Comparison of ENCODE assay signal across 10 cellular contexts in the genomic region with DNA sequence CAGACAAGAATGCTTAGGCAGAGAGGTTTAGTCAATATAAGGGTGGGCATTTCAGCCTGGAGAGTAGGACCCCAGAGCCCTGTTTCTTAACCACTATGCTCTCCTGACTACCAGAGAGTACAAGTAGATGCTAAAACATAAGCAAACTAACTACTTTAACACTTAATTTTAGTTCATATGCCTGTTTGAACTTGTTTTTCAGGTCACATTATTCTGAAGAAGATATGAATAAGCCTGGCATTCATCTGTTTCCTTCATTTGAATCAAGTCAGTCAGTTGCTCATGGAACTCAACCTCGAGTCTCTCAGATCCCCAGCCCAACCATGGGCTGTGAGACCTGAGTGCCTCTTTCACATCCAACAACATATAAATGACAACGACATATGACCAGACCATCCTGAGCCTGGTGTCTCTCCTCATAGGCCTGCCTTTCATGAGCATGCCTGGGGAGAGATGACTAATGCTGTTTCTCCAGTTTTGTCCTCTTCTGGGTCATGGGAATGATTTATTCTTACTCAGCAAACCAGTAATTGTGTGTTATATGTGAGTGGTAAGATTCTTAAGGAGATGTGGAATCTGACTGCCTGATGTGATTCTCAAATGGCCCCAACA.
DNase-seq lines count a peak whose midpoint lies in the region; ATAC-seq and TF ChIP-seq lines count a peak whose summit lies in the region.
"Had no signal": no experiment of that assay in that cellular context is flagged by ENCODE, and none has a peak within 500 bp of the region (broad histone marks: within the 10 kb centered on the region; RNA-seq: fewer than 3 reads in every experiment).

No MANE protein-coding gene starts in this region.

- H3K36me3 Mint-ChIP-seq in activated naive CD4-positive, alpha-beta T cell treated with anti-CD3 and anti-CD28 coated beads, Interleukin-2, amount 10 ng/mL, durations not matched to agents 7 days and 5 days: peaks cover 74% of the 10 kb centered on the region

- TF ChIP-seq CTCF in foreskin fibroblast (IDR thresholded peaks at IDR 0.05; ENCODE audit: low read depth, low read length) (no peak), GM20000 (IDR thresholded peaks at IDR 0.05; ENCODE audit: extremely low read depth, missing control alignments) (no peak)

- peaks cover 79% of the 10 kb centered on the region for H3K4me1 Mint-ChIP-seq in activated naive CD4-positive, alpha-beta T cell treated with anti-CD3 and anti-CD28 coated beads, Interleukin-2, amount 10 ng/mL, durations not matched to agents 7 days and 5 days

- peaks cover 60% of the 10 kb centered on the region for H3K9me3 Mint-ChIP-seq in activated naive CD4-positive, alpha-beta T cell treated with anti-CD3 and anti-CD28 coated beads, Interleukin-2, amount 10 ng/mL, durations not matched to agents 7 days and 5 days

- H3K4me3 Mint-ChIP-seq in activated naive CD4-positive, alpha-beta T cell treated with anti-CD3 and anti-CD28 coated beads, Interleukin-2, amount 10 ng/mL, durations not matched to agents 7 days and 5 days: no peak overlapping the region

- no peaks in the 10 kb centered on the region for H3K27me3 Mint-ChIP-seq in activated naive CD4-positive, alpha-beta T cell treated with anti-CD3 and anti-CD28 coated beads, Interleukin-2, amount 10 ng/mL, durations not matched to agents 7 days and 5 days

- peak; percentile 47 for DNase-seq in stimulated activated CD4-positive, alpha-beta T cell treated with anti-CD3 and anti-CD28 coated beads, Interleukin-1b, Interleukin-23, amount 100 ng/mL, for 48 hours
- no peak for DNase-seq in stimulated activated CD4-positive, alpha-beta T cell treated with anti-CD3 and anti-CD28 coated beads, Interleukin-4, amount 100 ng/mL, for 24 hours
- no peak for DNase-seq in activated naive CD4-positive, alpha-beta T cell treated with anti-CD3 and anti-CD28 coated beads, Interleukin-2, amount 10 ng/mL, durations not matched to agents 7 days and 5 days
- DNase-seq in foreskin fibroblast (peak; percentile 76 to 85), NCI-H1105 treated with DMSO at 0.1 percent for 48 hours (lab: John Stamatoyannopoulos, UW) (no peak), GM20000 (ENCODE audit: low spot score) (no peak), SHP77 treated with DMSO at 0.1 percent for 48 hours (lab: John Stamatoyannopoulos, UW) (no peak)
- DNase-seq: activated effector memory CD4-positive, alpha-beta T cell treated with Interleukin-2 at 50 U/mL for 16 hours had no signal

- CTCF ChIA-PET in activated naive CD4-positive, alpha-beta T cell treated with anti-CD3 and anti-CD28 coated beads, Interleukin-2, amount 10 ng/mL, durations not matched to agents 7 days and 5 days (lab: Charles Lee): no interaction called here

- no peak for ATAC-seq in HG02973 (IDR thresholded peaks at IDR 0.05; ENCODE audit: unreplicated experiment)

- H3K4me3 ChIP-seq in foreskin fibroblast (ENCODE audit: low read depth in 1 of 2, low read length in 2 of 2): no peak overlapping the region
- H3K4me3 ChIP-seq: SJSA1 had no signal

- H3K27ac Mint-ChIP-seq in activated naive CD4-positive, alpha-beta T cell treated with anti-CD3 and anti-CD28 coated beads, Interleukin-2, amount 10 ng/mL, durations not matched to agents 7 days and 5 days: peak overlapping the region; percentile 92

Comparison
In these comparisons a context has a peak if more than half of its experiments do, and no peak if none do; other contexts are left out.
1. DNase-seq: peak in stimulated activated CD4-positive, alpha-beta T cell treated with anti-CD3 and anti-CD28 coated beads, Interleukin-1b, Interleukin-23, amount 100 ng/mL, for 48 hours (single experiment) and foreskin fibroblast (2 of 2); none in stimulated activated CD4-positive, alpha-beta T cell treated with anti-CD3 and anti-CD28 coated beads, Interleukin-4, amount 100 ng/mL, for 24 hours (single experiment), activated naive CD4-positive, alpha-beta T cell treated with anti-CD3 and anti-CD28 coated beads, Interleukin-2, amount 10 ng/mL, durations not matched to agents 7 days and 5 days (single experiment), NCI-H1105 treated with DMSO at 0.1 percent for 48 hours (single experiment), GM20000 (single experiment) and SHP77 treated with DMSO at 0.1 percent for 48 hours (single experiment).